Comparison of ENCODE assay signal across 1 cellular context in genomic region chr17:32757963-32758362, GRCh38.
TF ChIP-seq lines count a peak whose summit lies in the region.

No MANE protein-coding gene starts in this region.

TF ChIP-seq in SK-N-SH treated with all-trans-retinoic acid at 6 μM for 48 hours, 23 proteins besides CTCF, POLR2A, EP300 and RAD21 (continued from another document):
- no peak for TF ChIP-seq ARNTL (CRISPR knock-in tag; IDR thresholded peaks at IDR 0.05; ENCODE audit: borderline replicate concordance, low read depth)
